In the genomic region with DNA sequence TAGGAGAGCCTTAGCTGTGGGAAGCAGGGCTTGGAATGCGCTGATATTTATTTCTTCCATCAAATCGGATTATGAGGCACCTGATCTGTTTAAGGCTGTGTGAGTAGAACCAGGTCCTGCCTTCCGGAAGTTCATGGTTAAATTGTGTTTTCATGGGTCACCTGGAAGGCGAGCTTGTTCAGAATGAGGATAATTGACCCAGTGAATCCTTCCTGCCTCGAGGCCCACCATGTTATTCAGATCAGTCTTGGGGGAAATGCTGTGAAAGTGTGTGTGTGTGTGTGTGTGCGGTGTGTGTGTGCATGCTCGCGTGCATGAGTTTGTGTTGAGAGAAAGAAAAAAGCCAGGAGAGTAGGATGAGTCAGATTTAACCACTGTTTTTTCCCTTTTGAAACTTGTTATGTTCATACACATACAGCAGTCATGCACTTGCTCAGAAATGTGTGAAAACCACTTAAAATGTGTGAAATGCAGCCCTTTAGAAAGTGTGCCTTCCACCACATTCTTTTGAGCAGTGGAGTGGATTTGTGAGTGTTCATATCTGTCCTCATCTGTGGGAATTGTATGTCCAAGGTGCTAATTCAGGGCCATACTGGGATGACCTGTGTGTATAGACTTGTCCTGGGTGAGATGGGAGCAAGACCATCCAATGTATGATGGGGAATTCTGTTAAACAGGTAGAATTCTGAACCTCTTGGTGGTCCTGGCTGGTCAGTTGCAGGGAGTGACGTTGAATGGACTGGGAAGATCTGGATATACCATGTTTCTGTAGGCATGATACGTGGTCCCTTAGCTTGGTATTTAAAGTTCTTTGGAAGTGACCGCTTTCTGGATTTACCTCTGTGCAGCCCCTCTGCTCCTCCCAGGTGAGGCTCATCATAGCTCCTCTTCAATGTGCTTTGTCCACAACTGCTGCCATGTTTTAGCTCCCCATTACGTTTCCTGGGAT, we compare ENCODE assay signal across 8 cellular contexts. TPM values are rescaled to one million over a fixed set of nuclear protein-coding genes. Genes with fewer than 3 reads are reported as not detected.
DNase-seq lines count a peak whose midpoint lies in the region; ATAC-seq and TF ChIP-seq lines count a peak whose summit lies in the region.

No MANE protein-coding gene starts in this region.

- TF ChIP-seq POLR2A in lower leg skin (IDR thresholded peaks at IDR 0.05), result no peak

- ATAC-seq in HG02885 (IDR thresholded peaks at IDR 0.05; ENCODE audit: poor library complexity, unreplicated experiment), result peak; percentile 61

- H3K27me3 ChIP-seq in dorsolateral prefrontal cortex, result peaks cover 0 to 5% (median 0%) of the 10 kb centered on the region in 45 donors

- WGBS in lower leg skin, 2 donors, result 65 to 66% methylated on average over 12 of the region's 12 CpGs

- H3K4me3 ChIP-seq in GM12865 (ENCODE audit: low read depth, low read length) (no peak overlapping the region; the same call in 1 of the 2 replicates), fibroblast of the aortic adventitia (ENCODE audit: low read depth, low read length) (no peak overlapping the region), dorsolateral prefrontal cortex (no peak overlapping the region), lower leg skin (ENCODE audit: low read depth, poor library complexity, severe bottlenecking) (no peak overlapping the region)

- peak overlapping the region in 1 of 59 donors; percentile 26 for H3K27ac ChIP-seq in dorsolateral prefrontal cortex

- DNase-seq in GM12865 (ENCODE audit: low read depth) (peak; percentile 95), T-helper 22 cell (ENCODE audit: low read depth) (peak; percentile 9), fibroblast of the aortic adventitia (ENCODE audit: low read depth) (peak; percentile 77), GM19240 (ENCODE audit: insufficient read length, low spot score) (no peak), dorsolateral prefrontal cortex (no peak), AML-193 (lab: John Stamatoyannopoulos, UW) (no peak), lower leg skin (ENCODE audit: low spot score in 2 of 2) (no peak)

- TF ChIP-seq CTCF in GM12865 (IDR thresholded peaks at IDR 0.05; ENCODE audit: insufficient read depth, low read depth, low read length, missing control alignments), result no peak
- no peak for TF ChIP-seq CTCF in fibroblast of the aortic adventitia (IDR thresholded peaks at IDR 0.05; ENCODE audit: insufficient read depth, low read length)
- no peak for TF ChIP-seq CTCF in dorsolateral prefrontal cortex (IDR thresholded peaks at IDR 0.05 in 54 of 56, conservative IDR thresholded peaks at IDR 0.05 in 2 of 56; ENCODE audit: low read depth in 1 of 56, partially characterized antibody in 56 of 56)
- TF ChIP-seq CTCF in lower leg skin (IDR thresholded peaks at IDR 0.05), result no peak

- intact Hi-C loops in dorsolateral prefrontal cortex (cut with DNase I) (no loop called here), lower leg skin (cut with DNase I; ENCODE audit: low total_unique reads) (loop anchor here (10.0 kb wide), 1 partner anchor 1047 kb away; no protein-coding TSS in a partner anchor)

RNA-seq across cellular contexts. Expression of a gene that starts 36.9 kb away (rescaled TPM):
- 53.6 and 96.3 TPM in 2 replicates for total RNA-seq in fibroblast of the aortic adventitia (ENCODE audit: low replicate concordance)
- total RNA-seq in dorsolateral prefrontal cortex, result 10 to 100 TPM; 14.8 to 63.4 (median 37.5) TPM
- total RNA-seq in lower leg skin, result 10 to 100 TPM; 25.9 to 69.4 (median 35.2) TPM

Comparison
In these comparisons a context has a peak if more than half of its experiments do, and no peak if none do; other contexts are left out.
1. DNase-seq: peak in GM12865 (single experiment), T-helper 22 cell (single experiment) and fibroblast of the aortic adventitia (single experiment); none in GM19240 (single experiment), dorsolateral prefrontal cortex (0 of 10), AML-193 (0 of 2) and lower leg skin (0 of 2).